Comparison of ENCODE assay signal across 1 cellular context in genomic region chr3:138594150-138594934, GRCh38.
TF ChIP-seq lines count a peak whose summit lies in the region.

A gene with protein sequence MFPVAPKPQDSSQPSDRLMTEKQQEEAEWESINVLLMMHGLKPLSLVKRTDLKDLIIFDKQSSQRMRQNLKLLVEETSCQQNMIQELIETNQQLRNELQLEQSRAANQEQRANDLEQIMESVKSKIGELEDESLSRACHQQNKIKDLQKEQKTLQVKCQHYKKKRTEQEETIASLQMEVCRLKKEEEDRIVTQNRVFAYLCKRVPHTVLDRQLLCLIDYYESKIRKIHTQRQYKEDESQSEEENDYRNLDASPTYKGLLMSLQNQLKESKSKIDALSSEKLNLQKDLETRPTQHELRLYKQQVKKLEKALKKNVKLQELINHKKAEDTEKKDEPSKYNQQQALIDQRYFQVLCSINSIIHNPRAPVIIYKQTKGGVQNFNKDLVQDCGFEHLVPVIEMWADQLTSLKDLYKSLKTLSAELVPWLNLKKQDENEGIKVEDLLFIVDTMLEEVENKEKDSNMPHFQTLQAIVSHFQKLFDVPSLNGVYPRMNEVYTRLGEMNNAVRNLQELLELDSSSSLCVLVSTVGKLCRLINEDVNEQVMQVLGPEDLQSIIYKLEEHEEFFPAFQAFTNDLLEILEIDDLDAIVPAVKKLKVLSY (minus strand): TSS chr3:138594260. CDS start chr3:138572927, 21,333 bp downstream.

TF ChIP-seq in WTC11, 78 proteins besides CTCF, POLR2A, EP300 and RAD21 (continued from another document):
- TF ChIP-seq, protein P1, sequence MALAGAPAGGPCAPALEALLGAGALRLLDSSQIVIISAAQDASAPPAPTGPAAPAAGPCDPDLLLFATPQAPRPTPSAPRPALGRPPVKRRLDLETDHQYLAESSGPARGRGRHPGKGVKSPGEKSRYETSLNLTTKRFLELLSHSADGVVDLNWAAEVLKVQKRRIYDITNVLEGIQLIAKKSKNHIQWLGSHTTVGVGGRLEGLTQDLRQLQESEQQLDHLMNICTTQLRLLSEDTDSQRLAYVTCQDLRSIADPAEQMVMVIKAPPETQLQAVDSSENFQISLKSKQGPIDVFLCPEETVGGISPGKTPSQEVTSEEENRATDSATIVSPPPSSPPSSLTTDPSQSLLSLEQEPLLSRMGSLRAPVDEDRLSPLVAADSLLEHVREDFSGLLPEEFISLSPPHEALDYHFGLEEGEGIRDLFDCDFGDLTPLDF (CRISPR knock-in tag; IDR thresholded peaks at IDR 0.05): peak; percentile 44; the same call in 1 of the 2 replicates
- TF ChIP-seq GABPB1 (CRISPR knock-in tag; IDR thresholded peaks at IDR 0.05): peak; percentile 72
- TF ChIP-seq ESRRA (CRISPR knock-in tag; IDR thresholded peaks at IDR 0.05; ENCODE audit: borderline replicate concordance): peak; percentile 79; the same call in 1 of the 2 replicates
- peak; percentile 74 for TF ChIP-seq NFYB (CRISPR knock-in tag; conservative IDR thresholded peaks at IDR 0.05; ENCODE audit: low read depth)
- peak; percentile 91 for TF ChIP-seq SMAD3 (CRISPR knock-in tag; IDR thresholded peaks at IDR 0.05; ENCODE audit: borderline replicate concordance)
- peak; percentile 67; the same call in 1 of the 2 replicates for TF ChIP-seq ELF4 (CRISPR knock-in tag; IDR thresholded peaks at IDR 0.05; ENCODE audit: low read depth)
- TF ChIP-seq PRRX2 (CRISPR knock-in tag; IDR thresholded peaks at IDR 0.05): no peak
TF ChIP-seq in WTC11: peak in this region for 27.
